9 cellular contexts compared by ENCODE assay signal in the genomic region with DNA sequence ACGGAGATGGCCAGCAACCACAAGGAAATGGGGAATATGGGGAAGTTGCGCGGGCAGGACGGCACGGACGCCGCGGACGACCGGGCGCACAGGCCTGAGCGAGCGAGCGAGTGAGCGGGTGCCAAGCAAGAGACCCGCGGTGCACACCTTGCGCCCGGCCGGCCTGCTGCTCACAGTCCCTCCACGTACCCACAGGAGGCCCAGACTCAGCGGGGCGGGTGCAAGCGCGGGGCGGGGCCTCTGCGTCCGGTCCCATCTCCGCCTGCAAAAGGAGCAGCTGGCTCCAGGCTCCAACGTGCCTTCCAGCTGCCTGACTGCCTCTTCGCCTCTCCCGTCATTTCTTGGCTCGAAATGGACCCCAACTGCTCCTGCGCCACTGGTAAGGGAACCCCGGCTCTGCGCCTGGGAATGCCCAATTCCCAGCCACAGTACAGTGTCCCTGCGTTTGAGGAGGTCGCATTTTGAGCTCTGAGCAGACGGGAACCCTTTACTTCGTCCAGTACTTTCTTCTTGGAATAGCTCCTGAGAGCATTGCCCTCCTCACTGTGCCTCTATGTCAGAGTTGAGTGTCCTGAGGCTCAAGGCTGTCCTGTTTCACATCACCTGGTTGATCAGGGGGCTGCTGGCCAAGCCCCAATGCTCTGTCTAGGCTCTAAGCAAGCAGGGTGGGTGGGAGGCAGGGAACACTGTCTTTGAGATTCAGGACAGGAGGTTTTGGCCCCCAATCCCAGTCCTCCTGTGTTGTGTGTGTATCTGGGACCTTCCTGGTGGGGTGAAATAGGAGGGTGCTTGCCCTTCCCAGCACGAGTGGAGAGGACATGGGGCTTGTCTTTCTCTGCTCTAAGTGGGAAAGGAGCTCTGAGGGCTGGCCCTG. TPM values are rescaled to one million over a fixed set of nuclear protein-coding genes. Genes with fewer than 3 reads are reported as not detected.
DNase-seq lines count a peak whose midpoint lies in the region; ATAC-seq lines count a peak whose summit lies in the region.
"Had no signal": no experiment of that assay in that cellular context is flagged by ENCODE, and none has a peak within 500 bp of the region (broad histone marks: within the 10 kb centered on the region; RNA-seq: fewer than 3 reads in every experiment).

No MANE protein-coding gene starts in this region.

- peak overlapping the region; percentile 39 for H3K4me3 ChIP-seq in right cardiac atrium (ENCODE audit: low read length)

- ATAC-seq in right cardiac atrium, result peak; percentile 96

- no peaks in the 10 kb centered on the region for H3K9me3 Mint-ChIP-seq in activated CD4-positive, alpha-beta T cell treated with anti-CD3 and anti-CD28 coated beads, Interleukin-2, amount 10 ng/mL, durations not matched to agents 24 days and 14 days

- H3K27ac Mint-ChIP-seq in activated CD4-positive, alpha-beta T cell treated with anti-CD3 and anti-CD28 coated beads, Interleukin-2, amount 10 ng/mL, durations not matched to agents 24 days and 14 days, result peak overlapping the region; percentile 67

- no peaks in the 10 kb centered on the region for H3K36me3 Mint-ChIP-seq in activated CD4-positive, alpha-beta T cell treated with anti-CD3 and anti-CD28 coated beads, Interleukin-2, amount 10 ng/mL, durations not matched to agents 24 days and 14 days (ENCODE audit: low read depth)

- WGBS in right cardiac atrium, result 2% methylated on average over 41 of the region's 41 CpGs

- H3K27me3 Mint-ChIP-seq in activated CD4-positive, alpha-beta T cell treated with anti-CD3 and anti-CD28 coated beads, Interleukin-2, amount 10 ng/mL, durations not matched to agents 24 days and 14 days, result no peaks in the 10 kb centered on the region

- peak overlapping the region; percentile 75 for H3K27ac ChIP-seq in right cardiac atrium (ENCODE audit: low read length)

- peaks cover 41% of the 10 kb centered on the region for H3K4me1 Mint-ChIP-seq in activated CD4-positive, alpha-beta T cell treated with anti-CD3 and anti-CD28 coated beads, Interleukin-2, amount 10 ng/mL, durations not matched to agents 24 days and 14 days

- peak; percentile 92 for DNase-seq in activated CD4-positive, alpha-beta T cell treated with anti-CD3 and anti-CD28 coated beads, Interleukin-2, amount 10 ng/mL, durations not matched to agents 24 days and 14 days
- DNase-seq in activated CD4-positive, alpha-beta T cell treated with anti-CD3 and anti-CD28 coated beads, Interleukin-2, amount 50 U/mL, for 4 hours, result no peak
- DNase-seq in amniotic epithelial cell (ENCODE audit: low read depth) (peak; percentile 65), right cardiac atrium (peak; percentile 90 to 95 (median 95)), renal cortical epithelial cell (ENCODE audit: low read depth) (peak; percentile 51), NCI-H82 treated with DMSO at 0.1 percent for 48 hours (lab: John Stamatoyannopoulos, UW; ENCODE audit: unreplicated experiment) (no peak), NCI-H748 (lab: John Stamatoyannopoulos, UW; ENCODE audit: unreplicated experiment) (no peak), HT-29 (ENCODE audit: low spot score) (no peak)

- intact Hi-C loops in activated CD4-positive, alpha-beta T cell treated with anti-CD3 and anti-CD28 coated beads, Interleukin-2, amount 10 ng/mL, durations not matched to agents 24 days and 14 days (cut with micrococcal nuclease), result loop anchor here (1.0 to 10.0 kb wide), 4 partner anchors 8 to 987 kb away; a partner anchor contains a TSS
- intact Hi-C loops in right cardiac atrium (cut with DNase I), result no loop called here

- H3K4me1 ChIP-seq in right cardiac atrium (ENCODE audit: control insufficient read depth, insufficient read depth, low read length), result peaks cover 11% of the 10 kb centered on the region

- peak overlapping the region; percentile 86 for H3K4me3 Mint-ChIP-seq in activated CD4-positive, alpha-beta T cell treated with anti-CD3 and anti-CD28 coated beads, Interleukin-2, amount 10 ng/mL, durations not matched to agents 24 days and 14 days

- no peaks in the 10 kb centered on the region for H3K27me3 ChIP-seq in right cardiac atrium (ENCODE audit: control insufficient read depth, insufficient read depth)

- no peaks in the 10 kb centered on the region for H3K9me3 ChIP-seq in right cardiac atrium (ENCODE audit: control insufficient read depth, low read length)

RNA-seq across cellular contexts. Expression of a gene that starts 8.1 kb away (rescaled TPM):
- 136 and 152 TPM in 2 replicates for total RNA-seq in activated CD4-positive, alpha-beta T cell treated with anti-CD3 and anti-CD28 coated beads, Interleukin-2, amount 10 ng/mL, durations not matched to agents 24 days and 14 days
- total RNA-seq in right cardiac atrium (10 to 100 TPM; 58.7 to 88.4 (median 68.4) TPM), renal cortical epithelial cell (193 and 893 TPM in 2 replicates)
- polyA plus RNA-seq in right cardiac atrium, result 129 TPM
- total RNA-seq in HT-29 (2014; rRNA removed; shearing (Covaris generic)), result 493 and 525 TPM in 2 replicates
- total RNA-seq: SK-MEL-5 had no signal

RNA-seq across cellular contexts. Expression of a gene that starts 9.1 kb away (rescaled TPM):
- total RNA-seq in activated CD4-positive, alpha-beta T cell treated with anti-CD3 and anti-CD28 coated beads, Interleukin-2, amount 10 ng/mL, durations not matched to agents 24 days and 14 days, result 465 TPM in 2 replicates
- total RNA-seq in right cardiac atrium (100 to 1,000 TPM in 1 of 4 donors, 10 to 100 TPM in 3; 55.6 to 154 (median 83.4) TPM), renal cortical epithelial cell (146 and 252 TPM in 2 replicates)
- polyA plus RNA-seq in right cardiac atrium, result 140 TPM
- total RNA-seq in HT-29 (2014; rRNA removed; shearing (Covaris generic)), result 44.1 and 51.4 TPM in 2 replicates

RNA-seq across cellular contexts. Expression of a gene that starts 15.0 kb away (rescaled TPM):
- not detected in 2 replicates for total RNA-seq in activated CD4-positive, alpha-beta T cell treated with anti-CD3 and anti-CD28 coated beads, Interleukin-2, amount 10 ng/mL, durations not matched to agents 24 days and 14 days
- total RNA-seq in right cardiac atrium (10 to 100 TPM in 1 of 4 donors, 1 to 10 TPM in 3; 3.0 to 26.7 (median 6.6) TPM), renal cortical epithelial cell (2.8 and 38.0 TPM in 2 replicates)
- polyA plus RNA-seq in right cardiac atrium, result 18.0 TPM
- total RNA-seq in HT-29 (2014; rRNA removed; shearing (Covaris generic)), result not detected in 2 replicates
- total RNA-seq: SK-MEL-5 had no signal

RNA-seq across cellular contexts. Expression of a gene that starts 21.0 kb away (rescaled TPM):
- total RNA-seq in activated CD4-positive, alpha-beta T cell treated with anti-CD3 and anti-CD28 coated beads, Interleukin-2, amount 10 ng/mL, durations not matched to agents 24 days and 14 days, result 1.8 and 2.1 TPM in 2 replicates
- 10 to 100 TPM in 1 of 4 donors, 1 to 10 TPM in 3; 1.6 to 27.5 (median 6.0) TPM for total RNA-seq in right cardiac atrium
- polyA plus RNA-seq in right cardiac atrium, result 73.4 TPM
- 0.89 and 4.3 TPM in 2 replicates for total RNA-seq in renal cortical epithelial cell
- 2.0 and 6.6 TPM in 2 replicates for total RNA-seq in HT-29 (2014; rRNA removed; shearing (Covaris generic))
- total RNA-seq: SK-MEL-5 had no signal

RNA-seq across cellular contexts. Expression of a gene that starts 28.1 kb away (rescaled TPM):
- 5.9 and 9.3 TPM in 2 replicates for total RNA-seq in activated CD4-positive, alpha-beta T cell treated with anti-CD3 and anti-CD28 coated beads, Interleukin-2, amount 10 ng/mL, durations not matched to agents 24 days and 14 days
- total RNA-seq in right cardiac atrium (1 to 10 TPM; 2.0 to 6.1 (median 3.3) TPM), renal cortical epithelial cell (not detected in 2 replicates)
- 24.7 TPM for polyA plus RNA-seq in right cardiac atrium
- total RNA-seq in HT-29 (2014; rRNA removed; shearing (Covaris generic)), result 3.5 TPM in 1 of 2 replicates, not detected in the other
- total RNA-seq: SK-MEL-5 had no signal

Comparison
In these comparisons a context has a peak if more than half of its experiments do, and no peak if none do; other contexts are left out.
1. DNase-seq: peak in activated CD4-positive, alpha-beta T cell treated with anti-CD3 and anti-CD28 coated beads, Interleukin-2, amount 10 ng/mL, durations not matched to agents 24 days and 14 days (single experiment), amniotic epithelial cell (single experiment), right cardiac atrium (3 of 3) and renal cortical epithelial cell (single experiment); none in activated CD4-positive, alpha-beta T cell treated with anti-CD3 and anti-CD28 coated beads, Interleukin-2, amount 50 U/mL, for 4 hours (0 of 2), NCI-H82 treated with DMSO at 0.1 percent for 48 hours (single experiment), NCI-H748 (single experiment) and HT-29 (single experiment).